ENCODE assay signal across 1 cellular context in genomic region chr19:45591004-45591637, GRCh38.
A peak's percentile ranks its signal among the peaks of the same experiment; 100 is the strongest.
TF ChIP-seq lines count a peak whose summit lies in the region.

No MANE protein-coding gene starts in this region.

TF ChIP-seq in HepG2, 621 proteins besides CTCF, POLR2A, EP300 and RAD21 (continues in another document):
- TF ChIP-seq IRF9 (CRISPR knock-in tag; IDR thresholded peaks at IDR 0.05; ENCODE audit: borderline replicate concordance) = peak; percentile 72; the same call in 1 of the 2 replicates
- peak; percentile 47; the same call in 1 of the 2 replicates for TF ChIP-seq ZBTB20 (CRISPR knock-in tag; IDR thresholded peaks at IDR 0.05; ENCODE audit: borderline replicate concordance, low read depth)
- TF ChIP-seq ARNTL (CRISPR knock-in tag; IDR thresholded peaks at IDR 0.05) = 0 out of 2 replicates have a peak, but pooled peaks have one; percentile 35
- peak; percentile 68; the same call in 1 of the 2 replicates for TF ChIP-seq ZNF30 (CRISPR knock-in tag; IDR thresholded peaks at IDR 0.05)
- TF ChIP-seq NCOA1 (CRISPR knock-in tag; IDR thresholded peaks at IDR 0.05) = no peak
- no peak for TF ChIP-seq GMEB2 (CRISPR knock-in tag; IDR thresholded peaks at IDR 0.05; ENCODE audit: low read depth)
- TF ChIP-seq THAP11 (CRISPR knock-in tag; IDR thresholded peaks at IDR 0.05) = peak; percentile 81
- 0 out of 2 replicates have a peak, but pooled peaks have one; percentile 29 for TF ChIP-seq ZNF784 (CRISPR knock-in tag; IDR thresholded peaks at IDR 0.05; ENCODE audit: borderline replicate concordance)
- TF ChIP-seq GABPB1 (CRISPR knock-in tag; IDR thresholded peaks at IDR 0.05) = peak; percentile 70
- TF ChIP-seq FOXC1 (CRISPR knock-in tag; IDR thresholded peaks at IDR 0.05; ENCODE audit: borderline replicate concordance) = peak; percentile 87
- 0 out of 2 replicates have a peak, but pooled peaks have one; percentile 54 for TF ChIP-seq FUBP1 (CRISPR knock-in tag; IDR thresholded peaks at IDR 0.05; ENCODE audit: borderline replicate concordance)
- 0 out of 2 replicates have a peak, but pooled peaks have one; percentile 26 for TF ChIP-seq SP5 (CRISPR knock-in tag; IDR thresholded peaks at IDR 0.05; ENCODE audit: borderline replicate concordance, low read depth)
- TF ChIP-seq ZBTB7B (CRISPR knock-in tag; IDR thresholded peaks at IDR 0.05) = peak; percentile 88
- TF ChIP-seq ZNF234 (CRISPR knock-in tag; conservative IDR thresholded peaks at IDR 0.05) = no peak
- TF ChIP-seq ZNF614 (CRISPR knock-in tag; IDR thresholded peaks at IDR 0.05; ENCODE audit: borderline replicate concordance) = peak; percentile 78; the same call in 1 of the 2 replicates
- peak; percentile 35; the same call in 1 of the 2 replicates for TF ChIP-seq ZNF770 (CRISPR knock-in tag; IDR thresholded peaks at IDR 0.05)
- peak; percentile 73 for TF ChIP-seq PHF5A (CRISPR knock-in tag; IDR thresholded peaks at IDR 0.05; ENCODE audit: low read depth, unreplicated experiment)
- TF ChIP-seq BHLHE40 (IDR thresholded peaks at IDR 0.05; ENCODE audit: low read length) = peak; percentile 85
- TF ChIP-seq ZNF619 (CRISPR knock-in tag; IDR thresholded peaks at IDR 0.05) = peak; percentile 80; the same call in 1 of the 2 replicates
- TF ChIP-seq ZNF280B (CRISPR knock-in tag; IDR thresholded peaks at IDR 0.05; ENCODE audit: borderline replicate concordance) = peak; percentile 87
- TF ChIP-seq ZMYM4 (CRISPR knock-in tag; IDR thresholded peaks at IDR 0.05) = peak; percentile 74
- TF ChIP-seq HIC2 (CRISPR knock-in tag; IDR thresholded peaks at IDR 0.05; ENCODE audit: low read depth) = no peak
- peak; percentile 76 for TF ChIP-seq ZBTB33 (CRISPR knock-in tag; IDR thresholded peaks at IDR 0.05)
- 0 out of 2 replicates have a peak, but pooled peaks have one; percentile 50 for TF ChIP-seq HOXA9 (CRISPR knock-in tag; IDR thresholded peaks at IDR 0.05; ENCODE audit: borderline replicate concordance)
- peak; percentile 84; the same call in 1 of the 2 replicates for TF ChIP-seq ZNF644 (CRISPR knock-in tag; IDR thresholded peaks at IDR 0.05; ENCODE audit: low read depth)
- TF ChIP-seq ZSCAN29 (CRISPR knock-in tag; conservative IDR thresholded peaks at IDR 0.05) = no peak
- TF ChIP-seq GATAD1 (CRISPR knock-in tag; IDR thresholded peaks at IDR 0.05) = peak; percentile 79
- TF ChIP-seq SOX6 (IDR thresholded peaks at IDR 0.05) = no peak
- peak; percentile 37; the same call in 1 of the 2 replicates for TF ChIP-seq SOX6 (CRISPR knock-in tag; IDR thresholded peaks at IDR 0.05)
- TF ChIP-seq ZBED4 (CRISPR knock-in tag; IDR thresholded peaks at IDR 0.05; ENCODE audit: borderline replicate concordance) = 0 out of 2 replicates have a peak, but pooled peaks have one; percentile 39
- TF ChIP-seq GMEB1 (CRISPR knock-in tag; IDR thresholded peaks at IDR 0.05; ENCODE audit: borderline replicate concordance) = peak; percentile 59; the same call in 1 of the 2 replicates
- peak; percentile 87 for TF ChIP-seq BORCS8-MEF2B (CRISPR knock-in tag; IDR thresholded peaks at IDR 0.05)
